In genomic region chr19:54532528-54532927, GRCh38 we compare ENCODE assay signal across 9 cellular contexts. TPM values are rescaled to one million over a fixed set of nuclear protein-coding genes. Genes with fewer than 3 reads are reported as not detected.
DNase-seq lines count a peak whose midpoint lies in the region; ATAC-seq and TF ChIP-seq lines count a peak whose summit lies in the region.
"Had no signal": no experiment of that assay in that cellular context is flagged by ENCODE, and none has a peak within 500 bp of the region (broad histone marks: within the 10 kb centered on the region; RNA-seq: fewer than 3 reads in every experiment).

No MANE protein-coding gene starts in this region.

- TF ChIP-seq CTCF in right atrium auricular region (IDR thresholded peaks at IDR 0.05), result no peak

- H3K4me3 ChIP-seq in BLaER1 (peak overlapping the region; percentile 45), right atrium auricular region (no peak overlapping the region)

- H4K20me1 ChIP-seq in BLaER1, result no peaks in the 10 kb centered on the region

- H3K9ac ChIP-seq in BLaER1, result peak overlapping the region; percentile 20; the same call in 1 of the 2 replicates

- no peaks in the 10 kb centered on the region for H3K27me3 ChIP-seq in BLaER1
- no peaks in the 10 kb centered on the region for H3K27me3 ChIP-seq in right atrium auricular region

- H3K36me3 ChIP-seq in BLaER1 (no peaks in the 10 kb centered on the region), right atrium auricular region (no peaks in the 10 kb centered on the region)

- peak overlapping the region; percentile 79 for H3K27ac Mint-ChIP-seq in activated T-helper 1 cell treated with anti-CD3 and anti-CD28 coated beads, Interleukin-12 subunit alpha, Interleukin-12 subunit beta, Interleukin-2, Interleukin-4 antibody, amounts not matched to agents 30 ng/mL and 10 ng/mL and 1 ng/mL, durations not matched to agents 14 hours and 24 hours and 36 hours

- H3K9me3 Mint-ChIP-seq in activated T-helper 1 cell treated with anti-CD3 and anti-CD28 coated beads, Interleukin-12 subunit alpha, Interleukin-12 subunit beta, Interleukin-2, Interleukin-4 antibody, amounts not matched to agents 30 ng/mL and 10 ng/mL and 1 ng/mL, durations not matched to agents 14 hours and 24 hours and 36 hours, result no peaks in the 10 kb centered on the region

- H3K27me3 Mint-ChIP-seq in activated T-helper 1 cell treated with anti-CD3 and anti-CD28 coated beads, Interleukin-12 subunit alpha, Interleukin-12 subunit beta, Interleukin-2, Interleukin-4 antibody, amounts not matched to agents 30 ng/mL and 10 ng/mL and 1 ng/mL, durations not matched to agents 14 hours and 24 hours and 36 hours (ENCODE audit: insufficient read depth), result peaks cover 11% of the 10 kb centered on the region

- H3K4me3 Mint-ChIP-seq in activated T-helper 1 cell treated with anti-CD3 and anti-CD28 coated beads, Interleukin-12 subunit alpha, Interleukin-12 subunit beta, Interleukin-2, Interleukin-4 antibody, amounts not matched to agents 30 ng/mL and 10 ng/mL and 1 ng/mL, durations not matched to agents 14 hours and 24 hours and 36 hours, result peak overlapping the region; percentile 53

- H3K4me1 ChIP-seq in BLaER1 (peaks cover 74% of the 10 kb centered on the region), right atrium auricular region (no peaks in the 10 kb centered on the region)

- H3K4me2 ChIP-seq in BLaER1, result peak overlapping the region; percentile 81

- no peaks in the 10 kb centered on the region for H3K36me3 Mint-ChIP-seq in activated T-helper 1 cell treated with anti-CD3 and anti-CD28 coated beads, Interleukin-12 subunit alpha, Interleukin-12 subunit beta, Interleukin-2, Interleukin-4 antibody, amounts not matched to agents 30 ng/mL and 10 ng/mL and 1 ng/mL, durations not matched to agents 14 hours and 24 hours and 36 hours (ENCODE audit: low read depth)

- H3K4me1 Mint-ChIP-seq in activated T-helper 1 cell treated with anti-CD3 and anti-CD28 coated beads, Interleukin-12 subunit alpha, Interleukin-12 subunit beta, Interleukin-2, Interleukin-4 antibody, amounts not matched to agents 30 ng/mL and 10 ng/mL and 1 ng/mL, durations not matched to agents 14 hours and 24 hours and 36 hours (ENCODE audit: low read depth), result peaks cover 40% of the 10 kb centered on the region

- H3K9me3 ChIP-seq in BLaER1 (0 out of 2 replicates have a peak, but pooled peaks cover 7% of the 10 kb centered on the region), right atrium auricular region (no peaks in the 10 kb centered on the region)

- peak overlapping the region; percentile 60 for H3K27ac ChIP-seq in BLaER1
- no peak overlapping the region for H3K27ac ChIP-seq in right atrium auricular region

- DNase-seq in activated T-helper 1 cell treated with anti-CD3 and anti-CD28 coated beads, Interleukin-12 subunit alpha, Interleukin-12 subunit beta, Interleukin-2, Interleukin-4 antibody, amounts not matched to agents 30 ng/mL and 10 ng/mL and 1 ng/mL, durations not matched to agents 14 hours and 24 hours and 36 hours (ENCODE audit: low spot score), result no peak
- DNase-seq in SW480 (ENCODE audit: low spot score), result no peak
- DNase-seq in hippocampal formation (lab: John Stamatoyannopoulos, UW), result no peak
- no peak for DNase-seq in right atrium auricular region (ENCODE audit: low spot score)

- ATAC-seq in GM18867 (IDR thresholded peaks at IDR 0.05; ENCODE audit: unreplicated experiment), result peak; percentile 85
- ATAC-seq in HG02943 (IDR thresholded peaks at IDR 0.05; ENCODE audit: low read depth, unreplicated experiment), result peak; percentile 81
- ATAC-seq in GM18868 (IDR thresholded peaks at IDR 0.05; ENCODE audit: unreplicated experiment), result no peak

- intact Hi-C loops in activated T-helper 1 cell treated with anti-CD3 and anti-CD28 coated beads, Interleukin-12 subunit alpha, Interleukin-12 subunit beta, Interleukin-2, Interleukin-4 antibody, amounts not matched to agents 30 ng/mL and 10 ng/mL and 1 ng/mL, durations not matched to agents 14 hours and 24 hours and 36 hours (cut with micrococcal nuclease), result loop anchor here (1.0 to 2.0 kb wide), 2 partner anchors 9 to 14 kb away; no protein-coding TSS in a partner anchor

RNA-seq across cellular contexts. Expression of gene LAIR2, which starts 29.9 kb away (rescaled TPM):
- total RNA-seq in activated T-helper 1 cell treated with anti-CD3 and anti-CD28 coated beads, Interleukin-12 subunit alpha, Interleukin-12 subunit beta, Interleukin-2, Interleukin-4 antibody, amounts not matched to agents 30 ng/mL and 10 ng/mL and 1 ng/mL, durations not matched to agents 14 hours and 24 hours and 36 hours, result 45.7 and 49.1 TPM in 2 replicates
- total RNA-seq in right atrium auricular region, result not detected
- total RNA-seq: NCI-H460 had no signal

RNA-seq across cellular contexts. Expression of gene LILRA2, which starts 41.1 kb away (rescaled TPM):
- not detected in 2 replicates for total RNA-seq in activated T-helper 1 cell treated with anti-CD3 and anti-CD28 coated beads, Interleukin-12 subunit alpha, Interleukin-12 subunit beta, Interleukin-2, Interleukin-4 antibody, amounts not matched to agents 30 ng/mL and 10 ng/mL and 1 ng/mL, durations not matched to agents 14 hours and 24 hours and 36 hours
- total RNA-seq in right atrium auricular region, result 1 to 10 TPM in 1 of 2 donors, not detected in 1; 1.8 TPM
- total RNA-seq: NCI-H460 had no signal

RNA-seq across cellular contexts. Expression of gene CDC42EP5, which starts 59.4 kb away (rescaled TPM):
- not detected in 2 replicates for total RNA-seq in activated T-helper 1 cell treated with anti-CD3 and anti-CD28 coated beads, Interleukin-12 subunit alpha, Interleukin-12 subunit beta, Interleukin-2, Interleukin-4 antibody, amounts not matched to agents 30 ng/mL and 10 ng/mL and 1 ng/mL, durations not matched to agents 14 hours and 24 hours and 36 hours
- total RNA-seq in right atrium auricular region, result 10 to 100 TPM; 11.4 to 15.2 TPM

Comparison
In these comparisons a context has a peak if more than half of its experiments do, and no peak if none do; other contexts are left out.
1. RNA of gene LAIR2, which starts 29.9 kb away (total RNA-seq): 45.7 to 49.1 TPM in activated T-helper 1 cell treated with anti-CD3 and anti-CD28 coated beads, Interleukin-12 subunit alpha, Interleukin-12 subunit beta, Interleukin-2, Interleukin-4 antibody, amounts not matched to agents 30 ng/mL and 10 ng/mL and 1 ng/mL, durations not matched to agents 14 hours and 24 hours and 36 hours; not detected in right atrium auricular region; every median in the first group is over 10 times any median in the second.
2. RNA of gene CDC42EP5, which starts 59.4 kb away (total RNA-seq): 11.4 to 15.2 TPM in right atrium auricular region; not detected in activated T-helper 1 cell treated with anti-CD3 and anti-CD28 coated beads, Interleukin-12 subunit alpha, Interleukin-12 subunit beta, Interleukin-2, Interleukin-4 antibody, amounts not matched to agents 30 ng/mL and 10 ng/mL and 1 ng/mL, durations not matched to agents 14 hours and 24 hours and 36 hours; every median in the first group is over 10 times any median in the second.